ENCODE assay signal across 1 cellular context in the genomic region with DNA sequence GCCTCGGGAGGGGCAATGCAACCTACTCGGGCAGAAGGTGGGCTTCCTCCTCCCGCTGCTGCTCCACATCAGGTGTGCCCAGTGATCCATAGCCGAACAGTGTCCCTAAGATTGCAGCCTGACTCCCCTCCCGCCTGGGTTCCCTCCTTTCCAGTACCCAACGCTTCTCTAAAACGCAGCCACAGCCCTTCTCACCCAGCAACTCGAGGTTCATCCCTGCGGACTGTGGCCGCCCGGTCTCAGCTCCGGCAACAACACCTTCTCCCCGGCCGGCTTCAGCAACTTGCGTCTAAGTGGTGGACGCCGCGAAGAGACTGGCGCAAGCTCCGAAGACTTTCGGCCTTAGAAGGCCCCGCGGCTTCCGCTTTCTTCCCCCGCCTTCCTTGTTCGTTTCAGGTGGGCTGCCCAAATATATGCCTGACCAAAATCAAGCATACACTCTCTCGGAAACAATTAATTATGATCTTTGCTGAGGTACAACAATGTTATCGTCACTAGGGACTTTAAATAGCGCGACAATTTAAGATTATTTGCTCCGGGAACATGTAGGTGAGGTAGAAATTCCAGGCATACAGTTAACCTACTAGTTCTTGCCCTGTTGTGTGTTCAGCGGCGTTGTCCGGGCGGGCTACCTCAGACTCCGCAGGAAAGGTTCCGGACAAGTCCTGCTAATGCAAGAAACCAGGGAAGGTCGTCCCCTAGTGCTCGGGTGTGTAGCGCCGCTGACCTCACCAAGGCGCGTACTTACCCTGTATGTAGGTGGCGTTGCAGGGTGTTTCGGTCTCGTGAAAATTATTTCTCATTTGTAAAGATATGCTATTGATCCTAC.
A peak's percentile ranks its signal among the peaks of the same experiment; 100 is the strongest.
TF ChIP-seq lines count a peak whose summit lies in the region.

RBBP5 (minus strand) TSS at position 319 of the 829 bp plus-strand sequence; CDS start at position 214, 105 bp downstream.

TF ChIP-seq in K562, 482 proteins besides CTCF, POLR2A, EP300 and RAD21 (continued from another document and continues in another):
- TF ChIP-seq GMEB1 (CRISPR knock-in tag; IDR thresholded peaks at IDR 0.05) (peak; percentile 75), ZNF3 (CRISPR knock-in tag; IDR thresholded peaks at IDR 0.05) (peak; percentile 21; the same call in 1 of the 2 replicates), FOXJ2 (tag; IDR thresholded peaks at IDR 0.05) (peak; percentile 97), SREBF1 (IDR thresholded peaks at IDR 0.05; ENCODE audit: borderline replicate concordance, low read depth, low read length) (peak; percentile 83; the same call in 1 of the 2 replicates), MITF (IDR thresholded peaks at IDR 0.05) (no peak), MTA3 (IDR thresholded peaks at IDR 0.05; ENCODE audit: borderline replicate concordance) (peak; percentile 96), ZNF280A (IDR thresholded peaks at IDR 0.05; ENCODE audit: low read depth, partially characterized antibody) (no peak), POU5F1 (IDR thresholded peaks at IDR 0.05; ENCODE audit: borderline replicate concordance, low read depth, low read length, partially characterized antibody) (peak; percentile 77), TAF9B (IDR thresholded peaks at IDR 0.05; ENCODE audit: partially characterized antibody) (peak; percentile 92), SIN3A (IDR thresholded peaks at IDR 0.05; ENCODE audit: borderline replicate concordance in 2 of 2, control insufficient read depth in 1 of 2, low read depth in 2 of 2, low read length in 2 of 2) (peak; percentile 71 to 93; a peak in 2 of 4 replicates), NEUROD1 (IDR thresholded peaks at IDR 0.05; ENCODE audit: borderline replicate concordance, low read depth, low read length, partially characterized antibody) (peak; percentile 98), DEAF1 (CRISPR knock-in tag; IDR thresholded peaks at IDR 0.05) (peak; percentile 81), MEF2D (tag; conservative IDR thresholded peaks at IDR 0.05; ENCODE audit: low read depth) (peak; percentile 81), KAT2B (IDR thresholded peaks at IDR 0.05; ENCODE audit: low read depth, low read length) (peak; percentile 78), SMAD2 (IDR thresholded peaks at IDR 0.05; ENCODE audit: low read depth, low read length) (no peak), ZC3H11A (IDR thresholded peaks at IDR 0.05; ENCODE audit: low read depth, low read length) (peak; percentile 97), ZNF699 (CRISPR knock-in tag; IDR thresholded peaks at IDR 0.05; ENCODE audit: insufficient replicate concordance) (no peak), E2F5 (CRISPR knock-in tag; IDR thresholded peaks at IDR 0.05) (peak; percentile 92; the same call in 1 of the 2 replicates), ZNF79 (CRISPR knock-in tag; IDR thresholded peaks at IDR 0.05; ENCODE audit: low read depth) (peak; percentile 25; the same call in 1 of the 2 replicates), HDAC1 (IDR thresholded peaks at IDR 0.05) (peak; percentile 90 to 93), HOXB6 (CRISPR knock-in tag; IDR thresholded peaks at IDR 0.05; ENCODE audit: borderline replicate concordance) (peak; percentile 89; the same call in 1 of the 2 replicates), MAFF (IDR thresholded peaks at IDR 0.05; ENCODE audit: low read length) (peak; percentile 21; the same call in 1 of the 2 replicates), MED1 (CRISPR knock-in tag; IDR thresholded peaks at IDR 0.05; ENCODE audit: borderline replicate concordance) (no peak), LCOR (CRISPR knock-in tag; IDR thresholded peaks at IDR 0.05) (peak; percentile 87), TCF7L2 (IDR thresholded peaks at IDR 0.05; ENCODE audit: low read depth, low read length) (no peak; the same call in 1 of the 2 replicates), RBBP5 (IDR thresholded peaks at IDR 0.05; ENCODE audit: borderline replicate concordance, insufficient read depth, low read length, poor library complexity, severe bottlenecking) (peak; percentile 95), CBFA2T3 (IDR thresholded peaks at IDR 0.05) (peak; percentile 30; the same call in 1 of the 2 replicates), RFX5 (IDR thresholded peaks at IDR 0.05; ENCODE audit: low read depth, low read length) (no peak), TAL1 (IDR thresholded peaks at IDR 0.05) (peak; percentile 65), ZNF77 (CRISPR knock-in tag; IDR thresholded peaks at IDR 0.05) (no peak), NFE2 (IDR thresholded peaks at IDR 0.05; ENCODE audit: low read depth) (peak; percentile 98), ZNF444 (CRISPR knock-in tag; IDR thresholded peaks at IDR 0.05) (no peak), RCOR1 (IDR thresholded peaks at IDR 0.05; ENCODE audit: borderline replicate concordance in 1 of 2, low read depth in 2 of 2, low read length in 2 of 2) (peak in 1 of 2 experiments; percentile 75; a peak in 1 of 4 replicates), TBP (optimal IDR thresholded peaks at IDR 0.05; ENCODE audit: low read depth, low read length) (peak; percentile 92), CC2D1A (IDR thresholded peaks at IDR 0.05) (peak; percentile 89), CREM (IDR thresholded peaks at IDR 0.05; ENCODE audit: low read depth) (peak; percentile 96), ZBED1 (IDR thresholded peaks at IDR 0.05) (peak; percentile 87), ZEB2 (IDR thresholded peaks at IDR 0.05) (peak; percentile 99), MTF1 (CRISPR knock-in tag; IDR thresholded peaks at IDR 0.05; ENCODE audit: borderline replicate concordance) (no peak), CEBPG (CRISPR knock-in tag; IDR thresholded peaks at IDR 0.05) (peak; percentile 82), CEBPG (tag; conservative IDR thresholded peaks at IDR 0.05 in 1 of 2, IDR thresholded peaks at IDR 0.05 in 1 of 2) (peak; percentile 38 to 81; a peak in 2 of 4 replicates), ZNF764 (CRISPR knock-in tag; IDR thresholded peaks at IDR 0.05; ENCODE audit: low read depth) (no peak), STAT5B (CRISPR knock-in tag; IDR thresholded peaks at IDR 0.05) (0 out of 2 replicates have a peak, but pooled peaks have one; percentile 10), CGGBP1 (CRISPR knock-in tag; IDR thresholded peaks at IDR 0.05) (peak; percentile 85; the same call in 1 of the 2 replicates), ZNF707 (CRISPR knock-in tag; conservative IDR thresholded peaks at IDR 0.05) (no peak), JUN (IDR thresholded peaks at IDR 0.05; ENCODE audit: borderline replicate concordance, low read depth, low read length) (peak; percentile 84), JUN (CRISPR knock-in tag; IDR thresholded peaks at IDR 0.05; ENCODE audit: borderline replicate concordance) (peak; percentile 97), ZNF384 (IDR thresholded peaks at IDR 0.05; ENCODE audit: low read depth, low read length) (peak; percentile 41; the same call in 1 of the 2 replicates)
- TF ChIP-seq, protein P1, sequence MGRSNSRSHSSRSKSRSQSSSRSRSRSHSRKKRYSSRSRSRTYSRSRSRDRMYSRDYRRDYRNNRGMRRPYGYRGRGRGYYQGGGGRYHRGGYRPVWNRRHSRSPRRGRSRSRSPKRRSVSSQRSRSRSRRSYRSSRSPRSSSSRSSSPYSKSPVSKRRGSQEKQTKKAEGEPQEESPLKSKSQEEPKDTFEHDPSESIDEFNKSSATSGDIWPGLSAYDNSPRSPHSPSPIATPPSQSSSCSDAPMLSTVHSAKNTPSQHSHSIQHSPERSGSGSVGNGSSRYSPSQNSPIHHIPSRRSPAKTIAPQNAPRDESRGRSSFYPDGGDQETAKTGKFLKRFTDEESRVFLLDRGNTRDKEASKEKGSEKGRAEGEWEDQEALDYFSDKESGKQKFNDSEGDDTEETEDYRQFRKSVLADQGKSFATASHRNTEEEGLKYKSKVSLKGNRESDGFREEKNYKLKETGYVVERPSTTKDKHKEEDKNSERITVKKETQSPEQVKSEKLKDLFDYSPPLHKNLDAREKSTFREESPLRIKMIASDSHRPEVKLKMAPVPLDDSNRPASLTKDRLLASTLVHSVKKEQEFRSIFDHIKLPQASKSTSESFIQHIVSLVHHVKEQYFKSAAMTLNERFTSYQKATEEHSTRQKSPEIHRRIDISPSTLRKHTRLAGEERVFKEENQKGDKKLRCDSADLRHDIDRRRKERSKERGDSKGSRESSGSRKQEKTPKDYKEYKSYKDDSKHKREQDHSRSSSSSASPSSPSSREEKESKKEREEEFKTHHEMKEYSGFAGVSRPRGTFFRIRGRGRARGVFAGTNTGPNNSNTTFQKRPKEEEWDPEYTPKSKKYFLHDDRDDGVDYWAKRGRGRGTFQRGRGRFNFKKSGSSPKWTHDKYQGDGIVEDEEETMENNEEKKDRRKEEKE (IDR thresholded peaks at IDR 0.05; ENCODE audit: borderline replicate concordance in 1 of 2, control insufficient read depth in 1 of 2, low read depth in 2 of 2, low read length in 1 of 2): peak in 1 of 2 experiments; percentile 99; a peak in 2 of 4 replicates
- TF ChIP-seq, protein P2, sequence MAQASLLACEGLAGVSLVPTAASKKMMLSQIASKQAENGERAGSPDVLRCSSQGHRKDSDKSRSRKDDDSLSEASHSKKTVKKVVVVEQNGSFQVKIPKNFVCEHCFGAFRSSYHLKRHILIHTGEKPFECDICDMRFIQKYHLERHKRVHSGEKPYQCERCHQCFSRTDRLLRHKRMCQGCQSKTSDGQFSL (CRISPR knock-in tag; IDR thresholded peaks at IDR 0.05): peak; percentile 81
- TF ChIP-seq, protein P2 (tag; IDR thresholded peaks at IDR 0.05): no peak
